Comparison of ENCODE assay signal across 8 cellular contexts in the genomic region with DNA sequence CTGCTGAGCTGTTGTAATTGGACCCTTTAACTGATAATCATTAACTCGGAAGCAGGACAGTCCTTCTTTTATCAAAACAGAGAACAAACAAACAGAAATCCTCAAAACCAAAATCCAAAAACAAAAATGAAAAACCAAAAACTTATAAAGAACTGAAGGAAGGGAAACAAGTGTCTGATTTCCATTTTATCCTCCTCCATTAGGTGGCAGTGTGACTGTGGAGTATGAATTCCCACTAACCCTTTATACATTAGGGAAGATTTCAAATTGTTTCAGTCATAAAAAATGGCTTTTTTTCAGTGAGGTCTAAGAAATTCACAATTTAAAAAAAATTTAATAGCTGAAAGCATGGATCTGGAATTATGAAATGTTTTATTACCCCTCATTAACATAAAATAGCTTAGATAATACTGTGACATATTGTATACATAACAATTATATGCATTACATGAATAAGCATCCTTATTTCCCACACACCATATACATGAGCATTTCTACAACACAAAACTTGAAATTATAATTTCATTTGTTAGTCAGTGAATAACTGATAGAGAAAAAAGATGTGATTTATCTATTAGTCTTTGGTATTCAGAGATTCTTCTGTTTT.
DNase-seq lines count a peak whose midpoint lies in the region; ATAC-seq, FAIRE-seq and TF ChIP-seq lines count a peak whose summit lies in the region.

No MANE protein-coding gene starts in this region.

- peak; percentile 53 for FAIRE-seq in kidney (lab: Jason Lieb, UNC)

- no peaks in the 10 kb centered on the region for H3K9me3 ChIP-seq in right atrium auricular region
- no peaks in the 10 kb centered on the region for H3K9me3 ChIP-seq in kidney (ENCODE audit: control insufficient read depth in 1 of 2, low read length in 2 of 2)

- intact Hi-C loops in cardiac septum (cut with DNase I) (no loop called here), kidney (cut with DNase I) (no loop called here)

- H3K27ac ChIP-seq in right atrium auricular region = no peak overlapping the region
- H3K27ac ChIP-seq in kidney (ENCODE audit: low read depth in 2 of 2, low read length in 2 of 2) = no peak overlapping the region

- H3K4me1 ChIP-seq in right atrium auricular region = no peaks in the 10 kb centered on the region
- no peaks in the 10 kb centered on the region for H3K4me1 ChIP-seq in kidney (ENCODE audit: control insufficient read depth in 1 of 2, insufficient read depth in 1 of 2, low read depth in 1 of 2, low read length in 2 of 2)

- H3K27me3 ChIP-seq in right atrium auricular region = no peaks in the 10 kb centered on the region

- no peak overlapping the region for H3K9ac ChIP-seq in kidney (ENCODE audit: low read length in 2 of 2)

- H3K36me3 ChIP-seq in right atrium auricular region = no peaks in the 10 kb centered on the region
- no peaks in the 10 kb centered on the region for H3K36me3 ChIP-seq in kidney (ENCODE audit: control insufficient read depth in 1 of 2, insufficient read depth in 2 of 2, low read length in 2 of 2)

- DNase-seq in right atrium auricular region (ENCODE audit: low spot score) (no peak), cardiac septum (ENCODE audit: low spot score) (no peak), SKM-1 (lab: John Stamatoyannopoulos, UW; ENCODE audit: unreplicated experiment) (peak; percentile 10), kidney (no peak), NCI-H526 treated with DMSO at 0.1 percent for 48 hours (lab: John Stamatoyannopoulos, UW) (no peak), dedifferentiated amniotic fluid mesenchymal stem cell (ENCODE audit: extremely low spot score) (no peak)

- H3K4me3 ChIP-seq in right atrium auricular region = no peak overlapping the region
- H3K4me3 ChIP-seq in kidney (ENCODE audit: low read length in 2 of 2) = no peak overlapping the region

- ATAC-seq in HG03565 (IDR thresholded peaks at IDR 0.05; ENCODE audit: unreplicated experiment) (peak; percentile 80), HG03045 (IDR thresholded peaks at IDR 0.05; ENCODE audit: unreplicated experiment) (no peak)

- peak; percentile 28 to 63 for TF ChIP-seq CTCF in right atrium auricular region (IDR thresholded peaks at IDR 0.05)
- TF ChIP-seq CTCF in kidney (IDR thresholded peaks at IDR 0.05; ENCODE audit: borderline replicate concordance, extremely low read depth, insufficient read depth) = peak; percentile 55
